Comparison of ENCODE assay signal across 8 cellular contexts in genomic region chr22:45612451-45612901, GRCh38. TPM values are rescaled to one million over a fixed set of nuclear protein-coding genes. Genes with fewer than 3 reads are reported as not detected.
DNase-seq lines count a peak whose midpoint lies in the region; ATAC-seq and TF ChIP-seq lines count a peak whose summit lies in the region.

No MANE protein-coding gene starts in this region.

- no peaks in the 10 kb centered on the region for H3K9me3 ChIP-seq in osteoblast (ENCODE audit: low read depth, low read length)

- no peaks in the 10 kb centered on the region for H3K27me3 ChIP-seq in osteoblast (ENCODE audit: insufficient read depth, low read length)

- peak overlapping the region; percentile 64 for H3K4me2 ChIP-seq in osteoblast (ENCODE audit: insufficient read depth, low read length)

- ATAC-seq in GM21717 (IDR thresholded peaks at IDR 0.05; ENCODE audit: unreplicated experiment): no peak
- ATAC-seq in HG02623 (IDR thresholded peaks at IDR 0.05; ENCODE audit: unreplicated experiment): no peak
- ATAC-seq in GM21723 (IDR thresholded peaks at IDR 0.05; ENCODE audit: unreplicated experiment): no peak

- peak overlapping the region; percentile 75 for H2AFZ ChIP-seq in osteoblast (ENCODE audit: low read length)

- peak overlapping the region; percentile 53 for H3K4me3 ChIP-seq in osteoblast (ENCODE audit: insufficient read depth, low read length)

- H3K27ac ChIP-seq in RWPE1 (peak overlapping the region; percentile 77), osteoblast (ENCODE audit: low read depth, low read length) (peak overlapping the region; percentile 77)

- TF ChIP-seq CTCF in RWPE1 (conservative IDR thresholded peaks at IDR 0.05; ENCODE audit: low read depth) (no peak), osteoblast (IDR thresholded peaks at IDR 0.05; ENCODE audit: extremely low read depth, low read depth, low read length) (no peak)

- H4K20me1 ChIP-seq in osteoblast (ENCODE audit: insufficient read depth, low read length): no peaks in the 10 kb centered on the region

- POLR2A ChIA-PET in RWPE1 (lab: Yijun Ruan, JAX; ENCODE audit: low non-redundant PET): no interaction called here

- peaks cover 22% of the 10 kb centered on the region for H3K4me1 ChIP-seq in osteoblast (ENCODE audit: insufficient read depth, low read length)

- H3K36me3 ChIP-seq in osteoblast (ENCODE audit: insufficient read depth, low read length): no peaks in the 10 kb centered on the region

- DNase-seq in Daoy (ENCODE audit: low read depth) (peak; percentile 88), RWPE1 (ENCODE audit: low spot score) (peak; percentile 34), dedifferentiated amniotic fluid mesenchymal stem cell (ENCODE audit: extremely low spot score) (peak; percentile 73), osteoblast (ENCODE audit: insufficient read length, low spot score, missing footprints) (peak; percentile 96), NCI-H446 (lab: John Stamatoyannopoulos, UW) (no peak)

- no peaks in the 10 kb centered on the region for H3K79me2 ChIP-seq in osteoblast (ENCODE audit: insufficient read depth, low read length)

- CTCF ChIA-PET in RWPE1 (lab: Yijun Ruan, JAX): interaction anchor here (0.6 kb wide), 1 partner anchor 334 kb away, joined by 3 read pairs; no protein-coding TSS in a partner anchor

RNA-seq across cellular contexts. Expression of gene ATXN10, which starts 59.2 kb away (rescaled TPM):
- 116 and 130 TPM in 2 replicates for total RNA-seq in Daoy (2014; rRNA removed; shearing (Covaris generic))
- total RNA-seq in osteoblast: 130 and 138 TPM in 2 replicates

Comparison
In these comparisons a context has a peak if more than half of its experiments do, and no peak if none do; other contexts are left out.
1. DNase-seq: peak in Daoy (single experiment), RWPE1 (single experiment), dedifferentiated amniotic fluid mesenchymal stem cell (single experiment) and osteoblast (single experiment); none in NCI-H446 (0 of 2).